Comparison of ENCODE assay signal across 11 cellular contexts in the genomic region with DNA sequence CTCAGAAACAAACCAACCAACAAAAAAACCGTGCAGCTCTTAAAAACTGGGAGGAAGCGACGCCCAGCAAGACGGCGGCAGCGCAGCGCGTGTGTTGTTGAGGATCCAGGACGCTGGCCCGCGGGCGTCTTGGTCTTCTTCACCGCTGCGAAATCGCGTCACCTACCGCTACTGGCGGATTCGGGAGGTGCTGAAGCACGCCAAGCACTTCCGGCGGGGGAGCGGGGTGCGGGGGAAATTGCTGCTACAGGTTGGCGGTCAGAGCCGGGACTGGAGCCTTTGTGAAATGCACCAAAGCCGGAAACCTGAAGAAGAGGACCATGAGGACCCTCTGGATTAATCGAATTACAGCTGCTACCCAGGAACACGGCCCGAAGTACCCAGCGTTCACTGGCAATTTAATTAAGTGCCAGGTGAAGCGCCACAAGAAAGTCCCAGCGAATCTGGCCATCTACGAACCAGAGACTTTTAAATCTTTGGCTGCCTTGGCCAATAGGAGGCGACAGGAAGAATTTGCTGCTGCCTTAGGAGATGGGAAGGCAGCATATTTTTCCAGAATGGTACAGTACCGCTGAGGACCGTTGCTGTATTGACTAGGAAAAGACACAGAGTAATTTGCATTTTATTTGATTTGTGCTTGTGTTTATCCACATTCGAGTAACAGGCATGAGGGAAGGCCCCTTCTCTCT. TPM values are rescaled to one million over a fixed set of nuclear protein-coding genes. Genes with fewer than 3 reads are reported as not detected.
DNase-seq lines count a peak whose midpoint lies in the region; ATAC-seq, FAIRE-seq and TF ChIP-seq lines count a peak whose summit lies in the region.
"Had no signal": no experiment of that assay in that cellular context is flagged by ENCODE, and none has a peak within 500 bp of the region (broad histone marks: within the 10 kb centered on the region; RNA-seq: fewer than 3 reads in every experiment).

No MANE protein-coding gene starts in this region.

- H3K9me3 ChIP-seq in adipocyte (ENCODE audit: control insufficient read depth, low read length) (no peaks in the 10 kb centered on the region), kidney (ENCODE audit: control insufficient read depth in 1 of 2, low read length in 2 of 2) (peaks cover 0 to 6% of the 10 kb centered on the region in 2 donors)

- H3K4me1 Mint-ChIP-seq in activated naive CD4-positive, alpha-beta T cell treated with anti-CD3 and anti-CD28 coated beads for 36 hours (ENCODE audit: low read depth): peaks cover 4% of the 10 kb centered on the region
- H3K4me1 Mint-ChIP-seq in stimulated activated naive CD8-positive, alpha-beta T cell treated with anti-CD3 and anti-CD28 coated beads, Interleukin-15, amount 100 ng/mL, for 72 hours: peaks cover 13% of the 10 kb centered on the region

- intact Hi-C loops in activated naive CD4-positive, alpha-beta T cell treated with anti-CD3 and anti-CD28 coated beads for 36 hours (cut with micrococcal nuclease): no loop called here
- intact Hi-C loops in kidney (cut with DNase I): no loop called here
- intact Hi-C loops in sciatic nerve (cut with DNase I): loop anchor here (5.0 kb wide), 1 partner anchor 78 kb away; a partner anchor contains a TSS

- peak overlapping the region; percentile 47 for H3K4me3 Mint-ChIP-seq in activated naive CD4-positive, alpha-beta T cell treated with anti-CD3 and anti-CD28 coated beads for 36 hours
- H3K4me3 Mint-ChIP-seq in stimulated activated naive CD8-positive, alpha-beta T cell treated with anti-CD3 and anti-CD28 coated beads, Interleukin-15, amount 100 ng/mL, for 72 hours: peak overlapping the region; percentile 24 to 58

- FAIRE-seq in kidney (lab: Jason Lieb, UNC) (no peak), H54 (lab: Jason Lieb, UNC) (no peak)

- no peaks in the 10 kb centered on the region for H3K9me3 Mint-ChIP-seq in activated naive CD4-positive, alpha-beta T cell treated with anti-CD3 and anti-CD28 coated beads for 36 hours
- H3K9me3 Mint-ChIP-seq in activated naive CD4-positive, alpha-beta T cell treated with anti-CD3 and anti-CD28 coated beads, Interleukin-2, amount 50 U/mL, for 72 hours: no peaks in the 10 kb centered on the region
- no peaks in the 10 kb centered on the region for H3K9me3 Mint-ChIP-seq in stimulated activated naive CD8-positive, alpha-beta T cell treated with anti-CD3 and anti-CD28 coated beads, Interleukin-15, amount 100 ng/mL, for 72 hours

- no peaks in the 10 kb centered on the region for H3K36me3 Mint-ChIP-seq in activated naive CD4-positive, alpha-beta T cell treated with anti-CD3 and anti-CD28 coated beads for 36 hours (ENCODE audit: low read depth)
- peaks cover 0 to 6% of the 10 kb centered on the region in 2 donors for H3K36me3 Mint-ChIP-seq in activated naive CD4-positive, alpha-beta T cell treated with anti-CD3 and anti-CD28 coated beads, Interleukin-2, amount 50 U/mL, for 72 hours

- no peak overlapping the region for H3K27ac ChIP-seq in kidney (ENCODE audit: low read depth in 2 of 2, low read length in 2 of 2)

- no peak for TF ChIP-seq CTCF in kidney (IDR thresholded peaks at IDR 0.05; ENCODE audit: borderline replicate concordance, extremely low read depth, insufficient read depth)

- H3K27me3 ChIP-seq in adipocyte (replicated peaks; ENCODE audit: control insufficient read depth, insufficient read depth, low read length): peaks cover 13% of the 10 kb centered on the region

- peak; percentile 67 for DNase-seq in activated naive CD4-positive, alpha-beta T cell treated with anti-CD3 and anti-CD28 coated beads for 36 hours
- DNase-seq in activated naive CD4-positive, alpha-beta T cell treated with anti-CD3 and anti-CD28 coated beads, Interleukin-2, amount 50 U/mL, for 72 hours (ENCODE audit: low spot score in 2 of 2): no peak
- no peak for DNase-seq in adipocyte (ENCODE audit: low read depth)
- DNase-seq in kidney: peak; percentile 77
- DNase-seq in stimulated activated naive CD8-positive, alpha-beta T cell treated with anti-CD3 and anti-CD28 coated beads, Interleukin-15, amount 100 ng/mL, for 72 hours: peak in 1 of 2 donors; percentile 50
- DNase-seq in sciatic nerve (ENCODE audit: low spot score): no peak
- no peak for DNase-seq in H54 (ENCODE audit: insufficient read length, low spot score)
- DNase-seq: effector CD4-positive, alpha-beta T cell; NCI-H1105 had no signal

- no peak for TF ChIP-seq POLR2A in H54 (IDR thresholded peaks at IDR 0.05; ENCODE audit: low read depth, low read length)

- H3K9ac ChIP-seq in adipocyte (ENCODE audit: low read length) (no peak overlapping the region), kidney (ENCODE audit: low read length in 2 of 2) (no peak overlapping the region)

- CTCF ChIA-PET in activated naive CD4-positive, alpha-beta T cell treated with anti-CD3 and anti-CD28 coated beads for 36 hours (lab: Charles Lee): interaction anchor here (2.0 to 2.7 kb wide), 2 partner anchors 15 to 16 kb away, joined by 4 to 6 read pairs; no protein-coding TSS in a partner anchor

- H3K27me3 Mint-ChIP-seq in activated naive CD4-positive, alpha-beta T cell treated with anti-CD3 and anti-CD28 coated beads for 36 hours (ENCODE audit: low read depth): no peaks in the 10 kb centered on the region
- H3K27me3 Mint-ChIP-seq in stimulated activated naive CD8-positive, alpha-beta T cell treated with anti-CD3 and anti-CD28 coated beads, Interleukin-15, amount 100 ng/mL, for 72 hours: no peaks in the 10 kb centered on the region

- ATAC-seq in activated naive CD4-positive, alpha-beta T cell treated with anti-CD3 and anti-CD28 coated beads, Interleukin-2, amount 50 U/mL, for 72 hours: no peak
- ATAC-seq in stimulated activated naive CD8-positive, alpha-beta T cell treated with anti-CD3 and anti-CD28 coated beads, Interleukin-15, amount 100 ng/mL, for 72 hours: no peak
- ATAC-seq in HG02642 (IDR thresholded peaks at IDR 0.05; ENCODE audit: poor library complexity, unreplicated experiment) (no peak), sciatic nerve (no peak)

- H3K4me3 ChIP-seq in adipocyte (ENCODE audit: low read length) (peak overlapping the region; percentile 47), kidney (ENCODE audit: low read length in 2 of 2) (peak overlapping the region; percentile 27 to 28)

- H3K4me1 ChIP-seq in adipocyte (ENCODE audit: control insufficient read depth, insufficient read depth, low read length) (peaks cover 6% of the 10 kb centered on the region), kidney (ENCODE audit: control insufficient read depth in 1 of 2, insufficient read depth in 1 of 2, low read depth in 1 of 2, low read length in 2 of 2) (no peaks in the 10 kb centered on the region)

- no peaks in the 10 kb centered on the region for H3K36me3 ChIP-seq in adipocyte (ENCODE audit: control insufficient read depth, insufficient read depth, low read length, severe bottlenecking)
- H3K36me3 ChIP-seq in kidney (ENCODE audit: control insufficient read depth in 1 of 2, insufficient read depth in 2 of 2, low read length in 2 of 2): no peaks in the 10 kb centered on the region

- H3K27ac Mint-ChIP-seq in activated naive CD4-positive, alpha-beta T cell treated with anti-CD3 and anti-CD28 coated beads for 36 hours: no peak overlapping the region
- H3K27ac Mint-ChIP-seq in activated naive CD4-positive, alpha-beta T cell treated with anti-CD3 and anti-CD28 coated beads, Interleukin-2, amount 50 U/mL, for 72 hours: no peak overlapping the region
- H3K27ac Mint-ChIP-seq in stimulated activated naive CD8-positive, alpha-beta T cell treated with anti-CD3 and anti-CD28 coated beads, Interleukin-15, amount 100 ng/mL, for 72 hours: no peak overlapping the region

RNA-seq across cellular contexts. Expression of a gene that starts 11.9 kb away (rescaled TPM):
- under 1 TPM in 1 of 2 experiments, not detected in 1; 0.10 TPM for total RNA-seq in activated naive CD4-positive, alpha-beta T cell treated with anti-CD3 and anti-CD28 coated beads for 36 hours
- under 1 TPM in 1 of 2 donors, not detected in 1; 0.18 TPM for total RNA-seq in activated naive CD4-positive, alpha-beta T cell treated with anti-CD3 and anti-CD28 coated beads, Interleukin-2, amount 50 U/mL, for 72 hours
- 0.31 TPM for total RNA-seq in kidney
- 0.26 TPM for polyA plus RNA-seq in kidney (ENCODE audit: insufficient read depth, low read depth, low replicate concordance)
- total RNA-seq in sciatic nerve: not detected
- total RNA-seq: RPMI7951 had no signal

RNA-seq across cellular contexts. Expression of a gene that starts 28.2 kb away (rescaled TPM):
- 10 to 100 TPM; 12.5 to 12.6 TPM for total RNA-seq in activated naive CD4-positive, alpha-beta T cell treated with anti-CD3 and anti-CD28 coated beads for 36 hours
- 10 to 100 TPM; 11.1 to 13.0 TPM for total RNA-seq in activated naive CD4-positive, alpha-beta T cell treated with anti-CD3 and anti-CD28 coated beads, Interleukin-2, amount 50 U/mL, for 72 hours
- total RNA-seq in kidney: 29.6 TPM
- polyA plus RNA-seq in kidney (ENCODE audit: insufficient read depth, low read depth, low replicate concordance): 4.5 TPM
- total RNA-seq in sciatic nerve: 15.0 TPM

Comparison
In these comparisons a context has a peak if more than half of its experiments do, and no peak if none do; other contexts are left out.
1. DNase-seq: peak in activated naive CD4-positive, alpha-beta T cell treated with anti-CD3 and anti-CD28 coated beads for 36 hours (single experiment) and kidney (single experiment); none in activated naive CD4-positive, alpha-beta T cell treated with anti-CD3 and anti-CD28 coated beads, Interleukin-2, amount 50 U/mL, for 72 hours (0 of 2), adipocyte (single experiment), sciatic nerve (single experiment) and H54 (single experiment).